16 cellular contexts compared by ENCODE assay signal in genomic region chr17:57651451-57651850, GRCh38.
"Had no signal": no experiment of that assay in that cellular context is flagged by ENCODE, and none has a peak within 500 bp of the region (broad histone marks: within the 10 kb centered on the region; RNA-seq: fewer than 3 reads in every experiment).

No MANE protein-coding gene starts in this region.

- H3K9me3 ChIP-seq: colonic mucosa, mucosa of descending colon, ovary, right atrium auricular region, upper lobe of left lung, vagina had no signal

- DNase-seq: colonic mucosa; effector CD4-positive, alpha-beta T cell; endodermal cell; erythroblast; foreskin keratinocyte; mammary epithelial cell; mucosa of descending colon; naive thymus-derived CD8-positive, alpha-beta T cell; ovary; small intestine; stimulated activated CD4-positive, alpha-beta T cell treated with anti-CD3 and anti-CD28 coated beads, Interleukin-12 subunit alpha, Interleukin-12 subunit beta, amount 100 ng/mL, for 4 hours; stimulated activated naive CD4-positive, alpha-beta T cell treated with Interleukin-2 at 50 U/mL for 16 hours had no signal

- H3K27me3 ChIP-seq: colonic mucosa, foreskin keratinocyte, hepatocyte, ovary, right atrium auricular region, upper lobe of left lung, vagina had no signal

- H3K27me3 Mint-ChIP-seq: naive thymus-derived CD8-positive, alpha-beta T cell had no signal

- H2AFZ ChIP-seq: hepatocyte had no signal

- H3K4me1 ChIP-seq: colonic mucosa, foreskin keratinocyte, right atrium auricular region, upper lobe of left lung, vagina had no signal

- H3K4me3 ChIP-seq: colonic mucosa, hepatocyte, mucosa of descending colon, ovary, right atrium auricular region, upper lobe of left lung, vagina had no signal

- ATAC-seq: foreskin keratinocyte; mucosa of descending colon; naive thymus-derived CD8-positive, alpha-beta T cell had no signal

- H3K36me3 ChIP-seq: colonic mucosa, ovary, right atrium auricular region, upper lobe of left lung, vagina had no signal

- H3K79me2 ChIP-seq: hepatocyte had no signal

- H3K27ac ChIP-seq: colonic mucosa, foreskin keratinocyte, hepatocyte, ovary, right atrium auricular region, upper lobe of left lung, vagina had no signal

- H3K9me3 Mint-ChIP-seq: endodermal cell; naive thymus-derived CD8-positive, alpha-beta T cell had no signal

- H3K4me1 Mint-ChIP-seq: endodermal cell had no signal

- H3K4me2 ChIP-seq: hepatocyte had no signal

- H3K4me3 Mint-ChIP-seq: endodermal cell had no signal
